ENCODE assay signal across 2 cellular contexts in the genomic region with DNA sequence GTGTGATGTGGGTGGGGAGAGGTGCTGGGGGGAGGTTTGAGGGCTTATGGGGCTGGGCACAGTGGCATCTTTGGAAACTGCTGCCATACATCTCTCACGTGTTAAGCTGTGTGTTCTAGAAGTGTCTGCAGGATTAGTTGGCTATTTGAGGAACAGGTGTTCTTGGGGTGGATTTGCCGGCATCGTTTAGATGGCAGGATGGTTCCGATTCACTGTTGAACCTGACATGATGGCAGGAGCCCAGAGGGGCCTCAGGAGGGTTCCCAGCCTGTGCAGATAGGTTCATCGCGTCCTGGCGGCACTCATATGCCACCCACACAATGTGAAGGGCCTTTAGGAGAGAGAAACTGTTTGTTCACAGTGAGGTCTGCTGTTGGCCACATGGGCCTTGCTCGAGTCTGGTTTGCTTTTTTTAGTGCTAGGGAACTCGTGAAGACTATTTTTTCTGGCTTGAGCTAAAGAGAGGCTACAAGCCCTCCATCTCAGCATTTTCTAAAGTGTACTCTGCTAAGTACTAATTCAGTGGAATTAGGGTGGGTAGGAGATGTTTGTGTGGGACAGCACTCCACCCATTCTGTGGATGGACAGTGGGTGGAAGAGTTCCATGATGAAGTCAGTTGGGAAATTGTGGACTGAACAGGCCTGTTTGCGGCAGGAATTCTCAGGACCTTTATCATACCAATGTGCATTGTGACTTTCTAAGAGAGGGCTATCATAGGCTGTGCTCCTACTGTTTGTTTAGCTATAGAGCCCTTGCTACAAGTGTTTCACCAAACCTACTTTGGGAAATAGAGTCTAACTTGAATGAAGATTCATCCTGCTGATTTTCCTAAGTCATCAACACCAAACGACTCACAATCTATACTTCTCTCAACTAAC.
A peak's percentile ranks its signal among the peaks of the same experiment; 100 is the strongest.
TF ChIP-seq lines count a peak whose summit lies in the region.

No MANE protein-coding gene starts in this region.

TF ChIP-seq in HEK293, 187 proteins besides CTCF, POLR2A, EP300 and RAD21:
- TF ChIP-seq TRIM28 (IDR thresholded peaks at IDR 0.05; ENCODE audit: borderline replicate concordance, low read length) (no peak), ZNF266 (tag by site-specific recombination; IDR thresholded peaks at IDR 0.05; ENCODE audit: low read depth) (no peak), ZNF202 (tag by site-specific recombination; IDR thresholded peaks at IDR 0.05; ENCODE audit: borderline replicate concordance) (no peak), ZNF239 (tag by site-specific recombination; IDR thresholded peaks at IDR 0.05) (peak; percentile 72; the same call in 1 of the 2 replicates), ZFHX2 (tag by site-specific recombination; conservative IDR thresholded peaks at IDR 0.05) (peak; percentile 45; the same call in 1 of the 2 replicates), KLF10 (tag by site-specific recombination; IDR thresholded peaks at IDR 0.05) (no peak), ZNF341 (tag by site-specific recombination; IDR thresholded peaks at IDR 0.05; ENCODE audit: low read depth) (no peak), ZNF16 (tag by site-specific recombination; IDR thresholded peaks at IDR 0.05; ENCODE audit: low read depth) (no peak), ZNF121 (tag by site-specific recombination; IDR thresholded peaks at IDR 0.05) (no peak)

TF ChIP-seq in K562, 482 proteins besides CTCF, POLR2A, EP300 and RAD21:
- TF ChIP-seq ZNF239 (CRISPR knock-in tag; IDR thresholded peaks at IDR 0.05) = peak; percentile 51; the same call in 1 of the 2 replicates
- no peak for TF ChIP-seq ELF4 (CRISPR knock-in tag; IDR thresholded peaks at IDR 0.05)
- no peak for TF ChIP-seq MTA2 (IDR thresholded peaks at IDR 0.05; ENCODE audit: low read depth)
